ENCODE assay signal across 22 cellular contexts in genomic region chr6:169917153-169917552, GRCh38.
A peak's percentile ranks its signal among the peaks of the same experiment; 100 is the strongest.
DNase-seq lines count a peak whose midpoint lies in the region; ATAC-seq, FAIRE-seq and TF ChIP-seq lines count a peak whose summit lies in the region.
"Had no signal": no experiment of that assay in that cellular context is flagged by ENCODE, and none has a peak within 500 bp of the region (broad histone marks: within the 10 kb centered on the region; RNA-seq: fewer than 3 reads in every experiment).

No MANE protein-coding gene starts in this region.

- TF ChIP-seq RAD21 in HepG2 (CRISPR knock-in tag; IDR thresholded peaks at IDR 0.05): no peak

- H4K8ac ChIP-seq in trophoblast cell (ENCODE audit: low read depth, low read length): no peak overlapping the region

- H3K9me3 ChIP-seq in HepG2 (ENCODE audit: low read length) (no peaks in the 10 kb centered on the region), right lobe of liver (no peaks in the 10 kb centered on the region), neural progenitor cell (ENCODE audit: low read depth) (no peaks in the 10 kb centered on the region), trophoblast cell (ENCODE audit: insufficient read depth, low read depth, low read length) (peaks cover 15% of the 10 kb centered on the region)
- H3K9me3 ChIP-seq: BLaER1 had no signal

- H3K9ac ChIP-seq in HepG2 (ENCODE audit: insufficient read depth, low read depth, low read length) (no peak overlapping the region), neural progenitor cell (no peak overlapping the region), trophoblast cell (ENCODE audit: low read length) (peak overlapping the region; percentile 20)
- H3K9ac ChIP-seq: BLaER1 had no signal

- intact Hi-C loops in HepG2 (cut with micrococcal nuclease; ENCODE audit: unreplicated experiment): no loop called here
- intact Hi-C loops in right lobe of liver (cut with DNase I): no loop called here

- H2AFZ ChIP-seq in HepG2 (ENCODE audit: low read length) (no peak overlapping the region), neural progenitor cell (replicated peaks) (no peak overlapping the region), trophoblast cell (ENCODE audit: insufficient read depth, low read length, poor library complexity) (no peak overlapping the region)
- H2AFZ ChIP-seq: GM23338 had no signal

- TF ChIP-seq CTCF in HepG2 (CRISPR knock-in tag; IDR thresholded peaks at IDR 0.05) (no peak), right lobe of liver (IDR thresholded peaks at IDR 0.05) (no peak), neural progenitor cell (IDR thresholded peaks at IDR 0.05) (no peak), coronary artery (IDR thresholded peaks at IDR 0.05) (no peak), GM13976 (IDR thresholded peaks at IDR 0.05; ENCODE audit: borderline replicate concordance, control extremely low read depth, extremely low read depth, insufficient read depth, missing control alignments) (no peak)

- WGBS in HepG2 (ENCODE audit: low lambda C conversion rate): 32% methylated on average over 3 of the region's 3 CpGs
- WGBS in right lobe of liver (ENCODE audit: insufficient coverage, low coverage, low lambda C conversion rate, missing lambda C conversion rate): no CpG with 5 or more reads among the region's 3 CpGs
- WGBS in trophoblast cell (ENCODE audit: extremely low coverage, insufficient coverage, insufficient read length): no CpG with 5 or more reads among the region's 3 CpGs

- H3K79me1 ChIP-seq in trophoblast cell (ENCODE audit: low read length): no peaks in the 10 kb centered on the region

- H3K79me2 ChIP-seq in HepG2 (ENCODE audit: insufficient read depth, low read length) (no peaks in the 10 kb centered on the region), neural progenitor cell (ENCODE audit: low read depth) (no peaks in the 10 kb centered on the region), trophoblast cell (ENCODE audit: control insufficient read depth, insufficient read depth, low read length, poor library complexity) (no peaks in the 10 kb centered on the region)

- H3K4me3 ChIP-seq in HepG2 (replicated peaks in 1 of 3; ENCODE audit: insufficient read depth in 1 of 3, low read depth in 2 of 3, low read length in 3 of 3) (no peak overlapping the region), right lobe of liver (no peak overlapping the region), neural progenitor cell (no peak overlapping the region), trophoblast cell (ENCODE audit: low read depth, low read length) (no peak overlapping the region), coronary artery (no peak overlapping the region)
- H3K4me3 ChIP-seq: BLaER1, GM23338 had no signal

- TF ChIP-seq POLR2A in HepG2 (IDR thresholded peaks at IDR 0.05; ENCODE audit: insufficient read depth in 1 of 2, low read depth in 2 of 2, low read length in 2 of 2) (no peak), right lobe of liver (IDR thresholded peaks at IDR 0.05) (no peak)

- H2AK5ac ChIP-seq in trophoblast cell (ENCODE audit: low read length): no peak overlapping the region

- H3K4me1 Mint-ChIP-seq in neural progenitor cell: peaks cover 18% of the 10 kb centered on the region

- in situ Hi-C loops in HepG2 (cut with HindIII; ENCODE audit: extremely low pct_ligation_motif_present, low pct_unique_long_range_greater_than_20kb): no loop called here
- in situ Hi-C loops in GM13976 (cut with MboI; ENCODE audit: low sequenced_read_pairs, unreplicated experiment): no loop called here

- POLR2A ChIA-PET in HepG2 (lab: Yijun Ruan, JAX): no interaction called here

- no peak overlapping the region for H4K12ac ChIP-seq in trophoblast cell (ENCODE audit: low read depth, low read length)

- no peak overlapping the region for H2BK120ac ChIP-seq in trophoblast cell (ENCODE audit: insufficient read depth, low read length, poor library complexity)

- H3K4me3 Mint-ChIP-seq in neural progenitor cell: peak overlapping the region; percentile 52
- H3K4me3 Mint-ChIP-seq: B cell; CD4-positive, CD25-positive, alpha-beta regulatory T cell; CD8-positive, alpha-beta T cell; GM23338 had no signal

- peaks cover 2% of the 10 kb centered on the region for H3K36me3 Mint-ChIP-seq in neural progenitor cell
- H3K36me3 Mint-ChIP-seq: CD4-positive, CD25-positive, alpha-beta regulatory T cell; CD8-positive, alpha-beta T cell had no signal

- FAIRE-seq in HepG2 (lab: Jason Lieb, UNC): no peak
- FAIRE-seq: A204.1, G401.6, GM18507, H54 had no signal

- DNase-seq in HepG2 (ENCODE audit: low spot score) (no peak), right lobe of liver (no peak), neural progenitor cell (ENCODE audit: low spot score) (no peak), trophoblast cell (no peak), coronary artery (ENCODE audit: low spot score) (no peak), GM13976 (ENCODE audit: low spot score) (no peak)
- no peak for DNase-seq in stimulated activated naive CD4-positive, alpha-beta T cell (lab: John Stamatoyannopoulos, UW)
- DNase-seq: Caco-2; CD4-positive, CD25-positive, alpha-beta regulatory T cell; CD8-positive, alpha-beta T cell; DMS153; DND-41; HCEC 1CT had no signal

- peaks cover 7% of the 10 kb centered on the region for H3F3A ChIP-seq in neural progenitor cell (ENCODE audit: low read depth)

- CTCF ChIA-PET in HepG2 (lab: Yijun Ruan, JAX; ENCODE audit: low intra/inter-chr PET ratio, low total read pairs): no interaction called here

- no peak overlapping the region for H4K91ac ChIP-seq in trophoblast cell (ENCODE audit: low read depth, low read length)

- TF ChIP-seq EP300 in HepG2 (IDR thresholded peaks at IDR 0.05; ENCODE audit: low read depth in 2 of 2, low read length in 2 of 2): no peak
- no peak for TF ChIP-seq EP300 in HepG2 (CRISPR knock-in tag; IDR thresholded peaks at IDR 0.05; ENCODE audit: borderline replicate concordance)

- no peak overlapping the region for H2BK12ac ChIP-seq in trophoblast cell (ENCODE audit: low read length)

- peaks cover 0 to 8% of the 10 kb centered on the region in 2 experiments; a peak in 3 of 5 replicates for H3K27me3 ChIP-seq in HepG2 (ENCODE audit: control insufficient read depth in 1 of 2, insufficient read depth in 2 of 2, low read length in 2 of 2)
- H3K27me3 ChIP-seq in right lobe of liver: no peaks in the 10 kb centered on the region
- no peaks in the 10 kb centered on the region for H3K27me3 ChIP-seq in neural progenitor cell
- no peaks in the 10 kb centered on the region for H3K27me3 ChIP-seq in trophoblast cell (ENCODE audit: insufficient read depth, low read length)
- H3K27me3 ChIP-seq: BLaER1 had no signal

- ATAC-seq in HepG2: no peak
- ATAC-seq in right lobe of liver: no peak
- ATAC-seq: CD8-positive, alpha-beta T cell; GM23338 had no signal

- peaks cover 3% of the 10 kb centered on the region for H3K9me3 Mint-ChIP-seq in neural progenitor cell
- H3K9me3 Mint-ChIP-seq: CD8-positive, alpha-beta T cell had no signal

- H4K20me1 ChIP-seq in HepG2 (ENCODE audit: insufficient read depth, low read length): no peaks in the 10 kb centered on the region
- no peaks in the 10 kb centered on the region for H4K20me1 ChIP-seq in neural progenitor cell (ENCODE audit: low read depth)
- H4K20me1 ChIP-seq: BLaER1 had no signal

- H2BK5ac ChIP-seq in trophoblast cell (ENCODE audit: low read depth, low read length, poor library complexity): no peak overlapping the region

- H3K4me1 ChIP-seq in HepG2 (ENCODE audit: insufficient read depth, low read length) (peaks cover 29% of the 10 kb centered on the region), right lobe of liver (peaks cover 0 to 24% (median 15%) of the 10 kb centered on the region in 4 donors), neural progenitor cell (peaks cover 7% of the 10 kb centered on the region), trophoblast cell (ENCODE audit: control insufficient read depth in 1 of 2, insufficient read depth in 2 of 2, low read length in 2 of 2) (no peaks in the 10 kb centered on the region)
- H3K4me1 ChIP-seq: Caco-2 had no signal

- no TSS peak for BruUV-seq in HepG2 (replicated peaks; lab: Mats Ljungman, UMichigan)

- H3K4me2 ChIP-seq in HepG2 (ENCODE audit: low read depth, low read length): no peak overlapping the region
- H3K4me2 ChIP-seq in neural progenitor cell: no peak overlapping the region
- H3K4me2 ChIP-seq in trophoblast cell (ENCODE audit: low read length): no peak overlapping the region
- H3K4me2 ChIP-seq: GM23338 had no signal

- peaks cover 8% of the 10 kb centered on the region for H3K27me3 Mint-ChIP-seq in neural progenitor cell (ENCODE audit: insufficient read depth, low read depth)
- H3K27me3 Mint-ChIP-seq: CD4-positive, CD25-positive, alpha-beta regulatory T cell had no signal

- H3K23ac ChIP-seq in trophoblast cell (ENCODE audit: low read length): peak overlapping the region; percentile 43

- no peak overlapping the region for H3K27ac Mint-ChIP-seq in neural progenitor cell
- H3K27ac Mint-ChIP-seq: B cell; CD4-positive, CD25-positive, alpha-beta regulatory T cell; CD8-positive, alpha-beta T cell; GM23338 had no signal

- H3K14ac ChIP-seq in trophoblast cell (ENCODE audit: low read length): no peak overlapping the region

- H3K27ac ChIP-seq in HepG2 (ENCODE audit: extremely low read length, insufficient read depth, low read length) (no peak overlapping the region), right lobe of liver (no peak overlapping the region), neural progenitor cell (no peak overlapping the region), trophoblast cell (ENCODE audit: low read depth, low read length) (no peak overlapping the region), coronary artery (no peak overlapping the region)
- H3K27ac ChIP-seq: 22Rv1, BLaER1, C4-2B had no signal

- H3K4ac ChIP-seq in trophoblast cell (ENCODE audit: low read depth, low read length): no peak overlapping the region

- no peaks in the 10 kb centered on the region for H3K36me3 ChIP-seq in HepG2 (replicated peaks in 1 of 2; ENCODE audit: control insufficient read depth in 1 of 2, insufficient read depth in 2 of 2, low read length in 2 of 2)
- H3K36me3 ChIP-seq in right lobe of liver: no peaks in the 10 kb centered on the region
- H3K36me3 ChIP-seq in neural progenitor cell: no peaks in the 10 kb centered on the region
- no peaks in the 10 kb centered on the region for H3K36me3 ChIP-seq in trophoblast cell (ENCODE audit: control insufficient read depth in 1 of 2, insufficient read depth in 2 of 2, low read length in 2 of 2)
- H3K36me3 ChIP-seq: BLaER1 had no signal

- no peak overlapping the region for H3K18ac ChIP-seq in trophoblast cell (ENCODE audit: low read length)

TF ChIP-seq in HepG2, 621 proteins besides CTCF, POLR2A, EP300 and RAD21 (continues in another document):
- TF ChIP-seq CAMTA2 (CRISPR knock-in tag; IDR thresholded peaks at IDR 0.05; ENCODE audit: borderline replicate concordance) (no peak), GABPA (IDR thresholded peaks at IDR 0.05; ENCODE audit: low read depth, low read length) (0 out of 2 replicates have a peak, but pooled peaks have one; percentile 5), GABPA (CRISPR knock-in tag; IDR thresholded peaks at IDR 0.05; ENCODE audit: low read depth) (no peak), REL (CRISPR knock-in tag; conservative IDR thresholded peaks at IDR 0.05) (no peak), HES4 (CRISPR knock-in tag; IDR thresholded peaks at IDR 0.05; ENCODE audit: borderline replicate concordance) (0 out of 2 replicates have a peak, but pooled peaks have one; percentile 32), SNAPC2 (CRISPR knock-in tag; IDR thresholded peaks at IDR 0.05) (no peak), SMARCC2 (IDR thresholded peaks at IDR 0.05) (no peak)
